In the genomic region with DNA sequence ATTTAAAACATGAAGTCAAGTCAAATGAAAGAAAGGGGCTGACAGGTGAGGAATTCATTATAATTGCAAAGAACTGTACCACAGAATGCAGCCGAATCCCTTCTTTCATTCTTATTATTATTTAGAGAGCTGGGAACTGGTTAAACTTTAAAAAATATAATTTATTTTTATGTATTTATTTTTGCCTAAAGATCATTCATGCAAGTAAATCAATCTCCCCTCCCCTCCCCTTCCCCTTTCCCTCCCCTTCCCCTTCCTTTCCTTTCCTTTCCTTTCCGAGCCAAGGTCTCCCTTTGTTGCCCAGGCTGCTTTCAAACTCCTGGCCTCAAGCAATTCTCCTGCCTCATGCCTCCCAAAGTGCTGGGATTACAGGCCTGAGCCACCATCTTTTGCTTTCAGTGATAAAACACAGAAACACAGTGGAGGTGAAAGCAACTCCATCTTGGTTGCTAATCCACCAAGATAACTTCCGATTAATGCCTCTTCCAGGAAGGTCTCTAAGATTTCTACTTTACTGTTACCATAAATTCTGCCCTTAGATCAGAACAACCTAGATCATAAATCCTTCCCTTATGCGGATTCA, we compare ENCODE assay signal across 9 cellular contexts. TPM values are rescaled to one million over a fixed set of nuclear protein-coding genes. Genes with fewer than 3 reads are reported as not detected.
DNase-seq lines count a peak whose midpoint lies in the region; ATAC-seq, FAIRE-seq and TF ChIP-seq lines count a peak whose summit lies in the region.
"Had no signal": no experiment of that assay in that cellular context is flagged by ENCODE, and none has a peak within 500 bp of the region (broad histone marks: within the 10 kb centered on the region; RNA-seq: fewer than 3 reads in every experiment).

No MANE protein-coding gene starts in this region.

- RAD21 ChIA-PET in GM12878 (lab: Charles Lee; ENCODE audit: unreplicated experiment): interaction anchor here (0.8 to 12.1 kb wide), 12 partner anchors 10 to 145 kb away, joined by 3 to 246 read pairs (median 8); a partner anchor contains a TSS

- H3K9ac ChIP-seq in GM12878 (ENCODE audit: control insufficient read depth, insufficient read depth, low read length) (peak overlapping the region; percentile 94), mucosa of stomach (ENCODE audit: low read length) (peak overlapping the region; percentile 65)

- 80 to 89% (median 82%) methylated on average over 4 of the region's 4 CpGs for WGBS in heart left ventricle, 4 donors
- 2% methylated on average over 3 of the region's 4 CpGs for WGBS in GM12878 (ENCODE audit: insufficient coverage, insufficient replicate concordance, low lambda C conversion rate, missing lambda C conversion rate)

- TF ChIP-seq EP300 in GM12878 (IDR thresholded peaks at IDR 0.05; ENCODE audit: borderline replicate concordance in 1 of 2, control insufficient read depth in 1 of 2, low read depth in 2 of 2, low read length in 2 of 2): no peak

- CTCF ChIA-PET in GM12878 (lab: Yijun Ruan, JAX): interaction anchor here (1.0 to 21.3 kb wide), 6 partner anchors 10 to 149 kb away, joined by 6 to 523 read pairs (median 10); no protein-coding TSS in a partner anchor

- H3K9me3 ChIP-seq in heart left ventricle: no peaks in the 10 kb centered on the region
- H3K9me3 ChIP-seq in GM12878 (replicated peaks; ENCODE audit: control insufficient read depth, insufficient read depth, low read length): no peaks in the 10 kb centered on the region
- no peaks in the 10 kb centered on the region for H3K9me3 ChIP-seq in mucosa of stomach (ENCODE audit: control insufficient read depth, low read length)
- H3K9me3 ChIP-seq in upper lobe of right lung: no peaks in the 10 kb centered on the region

- H3K27ac ChIP-seq in heart left ventricle: peak overlapping the region; percentile 4 to 100 (median 100)
- H3K27ac ChIP-seq in GM12878 (ENCODE audit: control insufficient read depth, insufficient read depth): peak overlapping the region; percentile 100
- H3K27ac ChIP-seq in upper lobe of right lung: peak overlapping the region; percentile 100

- no peak for FAIRE-seq in GM12878 (lab: Jason Lieb, UNC)

- H3K4me3 ChIP-seq in heart left ventricle (peak overlapping the region in 1 of 12 donors; percentile 30), GM12878 (peak overlapping the region; percentile 58), mucosa of stomach (ENCODE audit: low read length) (no peak overlapping the region), upper lobe of right lung (no peak overlapping the region)

- no peak for TF ChIP-seq RAD21 in GM12878 (IDR thresholded peaks at IDR 0.05; ENCODE audit: insufficient read depth, low read depth, low read length)

- in situ Hi-C loops in GM12878 (cut with MboI): loop anchor here (10.0 to 25.0 kb wide), 2 partner anchors 514 to 1483 kb away; a partner anchor contains a TSS

- POLR2A ChIA-PET in GM12878 (lab: Charles Lee): interaction anchor here (0.6 to 16.4 kb wide), 10 partner anchors 7 to 146 kb away, joined by 3 to 346 read pairs (median 6); a partner anchor contains a TSS

- TSS peak; percentile 25 for BruUV-seq in GM12878 (replicated peaks; lab: Mats Ljungman, UMichigan)

- H2AFZ ChIP-seq in GM12878 (ENCODE audit: control insufficient read depth, low read depth, low read length): no peak overlapping the region

- H3K79me2 ChIP-seq in GM12878 (ENCODE audit: control insufficient read depth, insufficient read depth, low read length): peaks cover 14% of the 10 kb centered on the region

- H3K27me3 ChIP-seq in heart left ventricle (no peaks in the 10 kb centered on the region), GM12878 (replicated peaks in 1 of 2; ENCODE audit: control insufficient read depth in 2 of 2, insufficient read depth in 2 of 2, low read length in 1 of 2) (no peaks in the 10 kb centered on the region), mucosa of stomach (ENCODE audit: control insufficient read depth, insufficient read depth, low read length) (no peaks in the 10 kb centered on the region), upper lobe of right lung (no peaks in the 10 kb centered on the region)

- intact Hi-C loops in heart left ventricle (cut with DNase I): no loop called here
- intact Hi-C loops in left cardiac atrium (cut with DNase I): no loop called here
- intact Hi-C loops in GM12878 (cut with micrococcal nuclease; ENCODE audit: unreplicated experiment): no loop called here
- intact Hi-C loops in upper lobe of right lung (cut with DNase I): no loop called here

- H3K36me3 ChIP-seq in heart left ventricle: no peaks in the 10 kb centered on the region
- H3K36me3 ChIP-seq in GM12878 (ENCODE audit: control insufficient read depth in 2 of 2, insufficient read depth in 2 of 2, low read length in 1 of 2): no peaks in the 10 kb centered on the region
- H3K36me3 ChIP-seq in mucosa of stomach (ENCODE audit: control insufficient read depth, insufficient read depth, low read length): no peaks in the 10 kb centered on the region
- H3K36me3 ChIP-seq in upper lobe of right lung: no peaks in the 10 kb centered on the region

- peaks cover 0 to 66% (median 45%) of the 10 kb centered on the region in 12 donors for H3K4me1 ChIP-seq in heart left ventricle
- peaks cover 36% of the 10 kb centered on the region for H3K4me1 ChIP-seq in GM12878 (ENCODE audit: control insufficient read depth, insufficient read depth, low read length)
- H3K4me1 ChIP-seq in mucosa of stomach (ENCODE audit: control insufficient read depth, insufficient read depth, low read length): peaks cover 53% of the 10 kb centered on the region
- peaks cover 60% of the 10 kb centered on the region for H3K4me1 ChIP-seq in upper lobe of right lung

- TF ChIP-seq CTCF in heart left ventricle (IDR thresholded peaks at IDR 0.05) (no peak), GM12878 (IDR thresholded peaks at IDR 0.05 in 2 of 3, conservative IDR thresholded peaks at IDR 0.05 in 1 of 3; ENCODE audit: control insufficient read depth in 2 of 3, extremely low read depth in 1 of 3, insufficient read depth in 1 of 3, low read depth in 3 of 3, low read length in 3 of 3) (no peak), upper lobe of right lung (IDR thresholded peaks at IDR 0.05) (no peak)

- DNase-seq in heart left ventricle (no peak), left cardiac atrium (no peak), GM12878 (ENCODE audit: low read depth, low spot score) (no peak), upper lobe of right lung (no peak), dermis blood vessel endothelial cell (no peak)
- DNase-seq in activated effector memory CD4-positive, alpha-beta T cell treated with anti-CD3 and anti-CD28 coated beads, Interleukin-2, amount 50 U/mL, for 16 hours: no peak
- DNase-seq: NCI-H1048 had no signal

- H4K20me1 ChIP-seq in GM12878 (ENCODE audit: control insufficient read depth, insufficient read depth): no peaks in the 10 kb centered on the region

- TF ChIP-seq POLR2A in heart left ventricle (IDR thresholded peaks at IDR 0.05) (no peak), GM12878 (IDR thresholded peaks at IDR 0.05; ENCODE audit: low read depth, low read length) (no peak)

- H3K4me2 ChIP-seq in GM12878 (ENCODE audit: control insufficient read depth, insufficient read depth): peak overlapping the region; percentile 92

- SMC1A ChIA-PET in GM12878 (lab: Charles Lee; ENCODE audit: uncharacterized antibody, unreplicated experiment): interaction anchor here (0.8 to 12.3 kb wide), 6 partner anchors 11 to 146 kb away, joined by 3 to 294 read pairs (median 24); no protein-coding TSS in a partner anchor

- no peak for ATAC-seq in heart left ventricle
- ATAC-seq in left cardiac atrium: no peak
- no peak for ATAC-seq in GM12878
- no peak for ATAC-seq in upper lobe of right lung
- ATAC-seq in HG02623 (IDR thresholded peaks at IDR 0.05; ENCODE audit: unreplicated experiment): no peak

RNA-seq across cellular contexts. Expression of a gene that starts 6.0 kb away (rescaled TPM):
- total RNA-seq in heart left ventricle: 1,000 to 10,000 TPM in 8 of 9 donors, 100 to 1,000 TPM in 1; 811 to 2,185 (median 1,239) TPM
- polyA plus RNA-seq in heart left ventricle: 1,000 to 10,000 TPM; 1,238 to 1,403 TPM
- 1,000 to 10,000 TPM in 1 of 2 donors, 100 to 1,000 TPM in 1; 977 to 1,049 TPM for total RNA-seq in left cardiac atrium
- 329 and 366 TPM in 2 replicates for total RNA-seq in GM12878 (2013; cell fraction: nucleolus; rRNA removed)
- 883 and 944 TPM in 2 replicates for total RNA-seq in GM12878 (2014; rRNA removed)
- total RNA-seq in GM12878 (2014; rRNA removed; fragmentation: Illumina TruSeq; extraction: Trizol): 816 and 821 TPM in 2 replicates
- total RNA-seq in GM12878 (2021): 736 and 799 TPM in 2 replicates
- polyA plus RNA-seq in GM12878 (2011; ENCODE audit: low read depth): 1,550 TPM
- 1,270 and 1,666 TPM in 2 replicates for polyA plus RNA-seq in GM12878 (2011; rRNA removed)
- polyA plus RNA-seq in GM12878 (2011; cell fraction: cytosol; rRNA removed): 1,638 and 1,774 TPM in 2 replicates
- polyA plus RNA-seq in GM12878 (2011; cell fraction: nucleus; rRNA removed): 1,319 and 1,377 TPM in 2 replicates
- polyA plus RNA-seq in GM12878 (2012): 962 and 1,441 TPM in 2 replicates
- 973 and 1,123 TPM in 2 replicates for polyA plus RNA-seq in GM12878 (2014; fragmentation: Illumina TruSeq; extraction: Trizol)
- polyA plus RNA-seq in GM12878 (2014; fragmentation: Nextera tagmentation; extraction: Ambion mirVana): 1,000 to 10,000 TPM in 1 of 2 experiments, 100 to 1,000 TPM in 1; 785 to 1,214 TPM
- 610 and 653 TPM in 2 replicates for polyA plus RNA-seq in GM12878 (2014; rRNA removed)
- 100 to 1,000 TPM; 866 to 909 TPM for polyA plus RNA-seq in GM12878 (2016; fragmentation: Nextera tagmentation; extraction: Ambion mirVana)
- polyA minus RNA-seq in GM12878 (2011; rRNA and poly(A)+ RNA removed): 980 and 1,147 TPM in 2 replicates
- 232 and 279 TPM in 2 replicates for polyA minus RNA-seq in GM12878 (2011; cell fraction: cytosol; rRNA and poly(A)+ RNA removed)
- polyA minus RNA-seq in GM12878 (2011; cell fraction: nucleus; rRNA and poly(A)+ RNA removed): 143 and 182 TPM in 2 replicates
- 1,107 TPM for total RNA-seq in upper lobe of right lung
- 1,840 and 2,354 TPM in 2 replicates for total RNA-seq in dermis blood vessel endothelial cell

RNA-seq across cellular contexts. Expression of a gene that starts 56.8 kb away (rescaled TPM):
- total RNA-seq in heart left ventricle (10 to 100 TPM in 8 of 9 donors, 1 to 10 TPM in 1; 6.9 to 21.7 (median 15.2) TPM), left cardiac atrium (10 to 100 TPM; 26.2 to 31.3 TPM), GM12878 (2014; rRNA removed) (46.5 and 51.4 TPM in 2 replicates), GM12878 (2014; rRNA removed; fragmentation: Illumina TruSeq; extraction: Trizol) (27.9 and 29.9 TPM in 2 replicates), GM12878 (2021) (102 and 104 TPM in 2 replicates), upper lobe of right lung (35.3 TPM), dermis blood vessel endothelial cell (42.5 and 44.1 TPM in 2 replicates)
- polyA plus RNA-seq in heart left ventricle (1 to 10 TPM; 8.3 to 8.8 TPM), GM12878 (2011; rRNA removed) (50.6 and 89.3 TPM in 2 replicates), GM12878 (2014; fragmentation: Illumina TruSeq; extraction: Trizol) (66.0 and 78.8 TPM in 2 replicates), GM12878 (2014; fragmentation: Nextera tagmentation; extraction: Ambion mirVana) (1 to 10 TPM in 1 of 2 experiments, under 1 TPM in 1; 0.34 to 3.3 TPM), GM12878 (2014; rRNA removed) (81.4 and 89.5 TPM in 2 replicates), GM12878 (2016; fragmentation: Nextera tagmentation; extraction: Ambion mirVana) (10 to 100 TPM; 62.8 to 63.3 TPM)
- total RNA-seq in GM12878 (2013; cell fraction: nucleolus; rRNA removed): 359 and 403 TPM in 2 replicates
- 27.3 TPM for polyA plus RNA-seq in GM12878 (2011; ENCODE audit: low read depth)
- 131 and 137 TPM in 2 replicates for polyA plus RNA-seq in GM12878 (2011; cell fraction: cytosol; rRNA removed)
- polyA plus RNA-seq in GM12878 (2011; cell fraction: nucleus; rRNA removed): 542 and 556 TPM in 2 replicates
- polyA plus RNA-seq in GM12878 (2012): 61.4 and 89.0 TPM in 2 replicates
- 89.0 and 116 TPM in 2 replicates for polyA minus RNA-seq in GM12878 (2011; rRNA and poly(A)+ RNA removed)
- 31.7 and 37.7 TPM in 2 replicates for polyA minus RNA-seq in GM12878 (2011; cell fraction: cytosol; rRNA and poly(A)+ RNA removed)
- polyA minus RNA-seq in GM12878 (2011; cell fraction: nucleus; rRNA and poly(A)+ RNA removed): 70.1 and 83.4 TPM in 2 replicates
